In genomic region chr1:86110451-86111129, GRCh38 we compare ENCODE assay signal across 19 cellular contexts. TPM values are rescaled to one million over a fixed set of nuclear protein-coding genes. Genes with fewer than 3 reads are reported as not detected.
DNase-seq lines count a peak whose midpoint lies in the region; ATAC-seq and TF ChIP-seq lines count a peak whose summit lies in the region.
"Had no signal": no experiment of that assay in that cellular context is flagged by ENCODE, and none has a peak within 500 bp of the region (broad histone marks: within the 10 kb centered on the region; RNA-seq: fewer than 3 reads in every experiment).

No MANE protein-coding gene starts in this region.

- H3K9me3 ChIP-seq in right cardiac atrium (ENCODE audit: control insufficient read depth, low read length) (no peaks in the 10 kb centered on the region), mucosa of descending colon (no peaks in the 10 kb centered on the region), suprapubic skin (no peaks in the 10 kb centered on the region)
- H3K9me3 ChIP-seq: A549, Caco-2 had no signal

- peaks cover 2% of the 10 kb centered on the region for H3K9me3 Mint-ChIP-seq in stimulated activated memory B cell treated with anti-CD40 and anti-IgM and Interleukin-4, amounts not matched to agents 10 μg/mL and 1 μg/mL and 100 μg/mL, for 72 hours
- H3K9me3 Mint-ChIP-seq: CD4-positive, alpha-beta T cell; IgD-negative memory B cell had no signal

- TF ChIP-seq EP300 in suprapubic skin (IDR thresholded peaks at IDR 0.05), result no peak

- TF ChIP-seq CTCF in mucosa of descending colon (IDR thresholded peaks at IDR 0.05), result no peak
- no peak for TF ChIP-seq CTCF in suprapubic skin (IDR thresholded peaks at IDR 0.05)

- intact Hi-C loops in right cardiac atrium (cut with DNase I), result no loop called here
- intact Hi-C loops in Right ventricle myocardium superior (cut with DNase I), result no loop called here
- intact Hi-C loops in mucosa of descending colon (cut with DNase I, micrococcal nuclease), result no loop called here

- ATAC-seq in right cardiac atrium (no peak), Right ventricle myocardium superior (ENCODE audit: poor library complexity) (no peak), mucosa of descending colon (no peak)
- peak; percentile 41 for ATAC-seq in stimulated activated memory B cell treated with anti-CD40 and anti-IgM and Interleukin-4, amounts not matched to agents 10 μg/mL and 1 μg/mL and 100 μg/mL, for 72 hours
- ATAC-seq: A549, GM23338, HCT116, HepG2 had no signal

- H3K27me3 Mint-ChIP-seq in stimulated activated memory B cell treated with anti-CD40 and anti-IgM and Interleukin-4, amounts not matched to agents 10 μg/mL and 1 μg/mL and 100 μg/mL, for 72 hours, result no peaks in the 10 kb centered on the region
- H3K27me3 Mint-ChIP-seq: CD4-positive, alpha-beta T cell; IgD-negative memory B cell had no signal

- H3K36me3 ChIP-seq in mucosa of descending colon (ENCODE audit: low read depth) (no peaks in the 10 kb centered on the region), suprapubic skin (no peaks in the 10 kb centered on the region)

- H3K27ac ChIP-seq in right cardiac atrium (ENCODE audit: low read length) (no peak overlapping the region), suprapubic skin (no peak overlapping the region)
- H3K27ac ChIP-seq: 22Rv1, A549, C4-2B had no signal

- no peak overlapping the region for H3K4me3 Mint-ChIP-seq in stimulated activated memory B cell treated with anti-CD40 and anti-IgM and Interleukin-4, amounts not matched to agents 10 μg/mL and 1 μg/mL and 100 μg/mL, for 72 hours
- H3K4me3 Mint-ChIP-seq: CD4-positive, alpha-beta T cell; GM23338; HFFc6; IgD-negative memory B cell had no signal

- no peak for TF ChIP-seq POLR2A in suprapubic skin (IDR thresholded peaks at IDR 0.05)

- H3K27me3 ChIP-seq in right cardiac atrium (ENCODE audit: control insufficient read depth, insufficient read depth), result no peaks in the 10 kb centered on the region
- no peaks in the 10 kb centered on the region for H3K27me3 ChIP-seq in suprapubic skin

- H3K4me3 ChIP-seq in right cardiac atrium (ENCODE audit: low read length) (no peak overlapping the region), mucosa of descending colon (no peak overlapping the region), suprapubic skin (no peak overlapping the region)
- H3K4me3 ChIP-seq: A549, GM23338 had no signal

- H3K4me1 ChIP-seq in right cardiac atrium (ENCODE audit: control insufficient read depth, insufficient read depth, low read length) (no peaks in the 10 kb centered on the region), mucosa of descending colon (ENCODE audit: low read depth) (no peaks in the 10 kb centered on the region), suprapubic skin (no peaks in the 10 kb centered on the region)
- H3K4me1 ChIP-seq: A549, Caco-2 had no signal

- no peaks in the 10 kb centered on the region for H3K36me3 Mint-ChIP-seq in stimulated activated memory B cell treated with anti-CD40 and anti-IgM and Interleukin-4, amounts not matched to agents 10 μg/mL and 1 μg/mL and 100 μg/mL, for 72 hours
- H3K36me3 Mint-ChIP-seq: IgD-negative memory B cell had no signal

- no peaks in the 10 kb centered on the region for H3K4me1 Mint-ChIP-seq in stimulated activated memory B cell treated with anti-CD40 and anti-IgM and Interleukin-4, amounts not matched to agents 10 μg/mL and 1 μg/mL and 100 μg/mL, for 72 hours
- H3K4me1 Mint-ChIP-seq: GM23338, IgD-negative memory B cell had no signal

- DNase-seq in right cardiac atrium, result peak in 2 of 3 donors; percentile 6 to 48
- no peak for DNase-seq in Right ventricle myocardium superior
- peak in 2 of 3 donors; percentile 5 to 36 for DNase-seq in mucosa of descending colon
- no peak for DNase-seq in activated naive CD4-positive, alpha-beta T cell treated with anti-CD3 and anti-CD28 coated beads, Interleukin-2, amount 50 U/mL, for 16 hours
- DNase-seq in suprapubic skin (ENCODE audit: low spot score in 2 of 2), result no peak
- DNase-seq in H4 (ENCODE audit: low spot score), result no peak
- DNase-seq: AML-193; Caco-2; CD4-positive, alpha-beta T cell; H7; HFFc6 had no signal

- H3K27ac Mint-ChIP-seq in stimulated activated memory B cell treated with anti-CD40 and anti-IgM and Interleukin-4, amounts not matched to agents 10 μg/mL and 1 μg/mL and 100 μg/mL, for 72 hours, result no peak overlapping the region
- H3K27ac Mint-ChIP-seq: CD4-positive, alpha-beta T cell; GM23338; HFFc6; IgD-negative memory B cell had no signal

- 96% methylated on average over 41 of the region's 41 CpGs for WGBS in right cardiac atrium
- WGBS in suprapubic skin, result 92% methylated on average over 7 of the region's 41 CpGs

RNA-seq across cellular contexts. Expression of gene COL24A1, which starts 46.0 kb away (rescaled TPM):
- 1 to 10 TPM; 3.4 to 6.9 (median 5.5) TPM for total RNA-seq in right cardiac atrium
- 0.93 TPM for polyA plus RNA-seq in right cardiac atrium
- 1.9 TPM for total RNA-seq in Right ventricle myocardium superior
- total RNA-seq in mucosa of descending colon, result 1 to 10 TPM in 2 of 3 donors, under 1 TPM in 1; 0.41 to 6.2 (median 1.1) TPM
- total RNA-seq in suprapubic skin, result 1 to 10 TPM in 2 of 4 donors, under 1 TPM in 2; 0.32 to 1.8 (median 0.72) TPM
- total RNA-seq in H4 (2014; rRNA removed; shearing (Covaris generic)), result 0.78 and 0.91 TPM in 2 replicates
- polyA plus RNA-seq: IgD-negative memory B cell had no signal

Comparison
In these comparisons a context has a peak if more than half of its experiments do, and no peak if none do; other contexts are left out.
1. DNase-seq: peak in right cardiac atrium (2 of 3) and mucosa of descending colon (2 of 3); none in Right ventricle myocardium superior (single experiment), activated naive CD4-positive, alpha-beta T cell treated with anti-CD3 and anti-CD28 coated beads, Interleukin-2, amount 50 U/mL, for 16 hours (single experiment), suprapubic skin (0 of 2) and H4 (single experiment).